ENCODE assay signal across 22 cellular contexts in genomic region chr7:35676211-35676610, GRCh38.
DNase-seq lines count a peak whose midpoint lies in the region; ATAC-seq and TF ChIP-seq lines count a peak whose summit lies in the region.
"Had no signal": no experiment of that assay in that cellular context is flagged by ENCODE, and none has a peak within 500 bp of the region (broad histone marks: within the 10 kb centered on the region; RNA-seq: fewer than 3 reads in every experiment).

No MANE protein-coding gene starts in this region.

- peaks cover 21% of the 10 kb centered on the region for H3K36me3 Mint-ChIP-seq in effector memory CD8-positive, alpha-beta T cell (ENCODE audit: insufficient read depth)

- peak; percentile 31 for ATAC-seq in effector memory CD8-positive, alpha-beta T cell (replicated peaks)
- ATAC-seq in GM18907 (IDR thresholded peaks at IDR 0.05; ENCODE audit: unreplicated experiment) = no peak
- ATAC-seq: activated T-cell treated with anti-CD3 and anti-CD28 coated beads, Interleukin-2, amount 50 U/mL, for 72 hours; HepG2; lower lobe of right lung; right cardiac atrium had no signal

- H3K4me3 ChIP-seq in GM06990 (replicated peaks; ENCODE audit: low read depth, low read length) = no peak overlapping the region
- H3K4me3 ChIP-seq: coronary artery, hepatocyte, lower lobe of right lung, tibial nerve had no signal

- no peaks in the 10 kb centered on the region for H3K27me3 Mint-ChIP-seq in effector memory CD8-positive, alpha-beta T cell
- H3K27me3 Mint-ChIP-seq: activated B cell treated with CpG ODN at 0.5 μM for 24 hours; activated naive CD8-positive, alpha-beta T cell treated with anti-CD3 and anti-CD28 coated beads for 36 hours had no signal

- H3K4me1 Mint-ChIP-seq in effector memory CD8-positive, alpha-beta T cell (ENCODE audit: low read depth in 2 of 2) = peaks cover 37 to 65% of the 10 kb centered on the region in 2 donors

- H3K27ac Mint-ChIP-seq in effector memory CD8-positive, alpha-beta T cell = peak overlapping the region in 1 of 2 donors; percentile 51
- H3K27ac Mint-ChIP-seq: activated B cell treated with CpG ODN at 0.5 μM for 24 hours; activated naive CD8-positive, alpha-beta T cell treated with anti-CD3 and anti-CD28 coated beads for 36 hours; activated T-cell treated with anti-CD3 and anti-CD28 coated beads, Interleukin-2, amount 50 U/mL, for 72 hours had no signal

- H3K4me3 Mint-ChIP-seq in effector memory CD8-positive, alpha-beta T cell = no peak overlapping the region
- H3K4me3 Mint-ChIP-seq: activated B cell treated with CpG ODN at 0.5 μM for 24 hours; activated naive CD8-positive, alpha-beta T cell treated with anti-CD3 and anti-CD28 coated beads for 36 hours; activated T-cell treated with anti-CD3 and anti-CD28 coated beads, Interleukin-2, amount 50 U/mL, for 72 hours had no signal

- peak; percentile 13 for TF ChIP-seq CTCF in GM06990 (IDR thresholded peaks at IDR 0.05; ENCODE audit: insufficient read depth, low read length, poor library complexity, severe bottlenecking)
- TF ChIP-seq CTCF in GM13977 (IDR thresholded peaks at IDR 0.05; ENCODE audit: extremely low read depth, insufficient read depth, missing control alignments) = peak; percentile 10

- no peak for TF ChIP-seq POLR2A in erythroblast (IDR thresholded peaks at IDR 0.05; ENCODE audit: low read length)

- no peak for DNase-seq in GM06990 (ENCODE audit: extremely low read depth, insufficient read length)
- DNase-seq in GM13977 (ENCODE audit: low spot score) = no peak
- DNase-seq in NCI-H69 (lab: John Stamatoyannopoulos, UW) = peak; percentile 8
- no peak for DNase-seq in effector memory CD8-positive, alpha-beta T cell
- DNase-seq in hippocampal formation (lab: John Stamatoyannopoulos, UW) = no peak
- no peak for DNase-seq in erythroblast (lab: John Stamatoyannopoulos, UW)
- DNase-seq in NCI-H2227 treated with DMSO at 0.1 percent for 48 hours (lab: John Stamatoyannopoulos, UW) = no peak
- DNase-seq: activated B cell treated with CpG ODN at 0.5 μM for 24 hours; activated naive CD8-positive, alpha-beta T cell treated with anti-CD3 and anti-CD28 coated beads for 36 hours; activated T-cell treated with anti-CD3 and anti-CD28 coated beads, Interleukin-2, amount 50 U/mL, for 72 hours; islet precursor cell; lower lobe of right lung; NCI-H187 treated with DMSO at 0.1 percent for 48 hours; NCI-H510A; right cardiac atrium; SHP77 treated with DMSO at 0.1 percent for 48 hours; stimulated activated naive CD4-positive, alpha-beta T cell had no signal

- H3K36me3 ChIP-seq in GM06990 (ENCODE audit: control insufficient read depth, insufficient read depth, low read length) = no peaks in the 10 kb centered on the region
- H3K36me3 ChIP-seq: lower lobe of right lung, tibial nerve had no signal

- no peaks in the 10 kb centered on the region for H3K9me3 Mint-ChIP-seq in effector memory CD8-positive, alpha-beta T cell
- H3K9me3 Mint-ChIP-seq: activated B cell treated with CpG ODN at 0.5 μM for 24 hours; activated naive CD8-positive, alpha-beta T cell treated with anti-CD3 and anti-CD28 coated beads for 36 hours; activated T-cell treated with anti-CD3 and anti-CD28 coated beads, Interleukin-2, amount 50 U/mL, for 72 hours had no signal

- in situ Hi-C loops in GM13977 (cut with MboI; ENCODE audit: low pct_unique_long_range_greater_than_20kb, low sequenced_read_pairs, unreplicated experiment) = no loop called here

- H3K27me3 ChIP-seq in GM06990 (replicated peaks; ENCODE audit: control insufficient read depth, insufficient read depth, low read length) = no peaks in the 10 kb centered on the region
- H3K27me3 ChIP-seq: hepatocyte, tibial nerve had no signal
